ENCODE assay signal across 21 cellular contexts in genomic region chr1:245693116-245693515, GRCh38.
DNase-seq lines count a peak whose midpoint lies in the region; ATAC-seq and TF ChIP-seq lines count a peak whose summit lies in the region.
"Had no signal": no experiment of that assay in that cellular context is flagged by ENCODE, and none has a peak within 500 bp of the region (broad histone marks: within the 10 kb centered on the region; RNA-seq: fewer than 3 reads in every experiment).

No MANE protein-coding gene starts in this region.

- TF ChIP-seq CTCF in cardiac muscle cell (IDR thresholded peaks at IDR 0.05; ENCODE audit: low read depth, low read length), result no peak
- no peak for TF ChIP-seq CTCF in heart right ventricle (IDR thresholded peaks at IDR 0.05)
- no peak for TF ChIP-seq CTCF in coronary artery (IDR thresholded peaks at IDR 0.05)
- TF ChIP-seq CTCF in osteoblast (IDR thresholded peaks at IDR 0.05; ENCODE audit: extremely low read depth, low read depth, low read length), result no peak

- WGBS in heart right ventricle, 2 donors, result 95 to 99% methylated on average over 4 of the region's 4 CpGs

- no peak overlapping the region for H2AFZ ChIP-seq in osteoblast (ENCODE audit: low read length)
- H2AFZ ChIP-seq: GM23248 had no signal

- H4K20me1 ChIP-seq in osteoblast (ENCODE audit: insufficient read depth, low read length), result no peaks in the 10 kb centered on the region
- H4K20me1 ChIP-seq: BLaER1 had no signal

- H3K27me3 ChIP-seq in cardiac muscle cell, result no peaks in the 10 kb centered on the region
- H3K27me3 ChIP-seq in heart right ventricle, result peaks cover 0 to 9% (median 0%) of the 10 kb centered on the region in 7 donors
- H3K27me3 ChIP-seq in osteoblast (ENCODE audit: insufficient read depth, low read length), result no peaks in the 10 kb centered on the region
- H3K27me3 ChIP-seq: BLaER1 had no signal

- no peak for DNase-seq in cardiac muscle cell (ENCODE audit: low read depth in 1 of 2, low spot score in 1 of 2)
- DNase-seq in heart right ventricle, result no peak
- DNase-seq in coronary artery (ENCODE audit: low spot score), result peak; percentile 55
- peak; percentile 45 for DNase-seq in osteoblast (ENCODE audit: insufficient read length, low spot score, missing footprints)
- DNase-seq in HT-29 (ENCODE audit: low spot score), result no peak
- no peak for DNase-seq in cerebellar cortex (ENCODE audit: low spot score)
- DNase-seq: Caco-2; CD4-positive, CD25-positive, alpha-beta regulatory T cell; CD8-positive, alpha-beta T cell; DMS153; DMS79; EL; GDM1; GM23248; H9 had no signal

- ATAC-seq in heart right ventricle (no peak), HG03135 (IDR thresholded peaks at IDR 0.05; ENCODE audit: unreplicated experiment) (no peak)
- ATAC-seq: CD8-positive, alpha-beta T cell; GM12878; HCT116 had no signal

- intact Hi-C loops in heart right ventricle (cut with DNase I), result loop anchor here in 1 of 10 donors (10.0 kb wide), 1 partner anchor 538 kb away; the partner anchor contains the start of gene KIF26B

- no peak overlapping the region for H3K4me3 ChIP-seq in cardiac muscle cell
- H3K4me3 ChIP-seq in heart right ventricle, result no peak overlapping the region
- H3K4me3 ChIP-seq in coronary artery, result no peak overlapping the region
- H3K4me3 ChIP-seq in osteoblast (ENCODE audit: insufficient read depth, low read length), result no peak overlapping the region
- H3K4me3 ChIP-seq: BLaER1, GM12878, GM23248 had no signal

- H3K27ac ChIP-seq in cardiac muscle cell, result peak overlapping the region; percentile 12
- H3K27ac ChIP-seq in heart right ventricle, result no peak overlapping the region
- H3K27ac ChIP-seq in coronary artery, result no peak overlapping the region
- H3K27ac ChIP-seq in osteoblast (ENCODE audit: low read depth, low read length), result no peak overlapping the region
- H3K27ac ChIP-seq: 22Rv1, BLaER1, C4-2B, GM23248 had no signal

- H3K4me1 ChIP-seq in cardiac muscle cell (ENCODE audit: low read depth) (peaks cover 7% of the 10 kb centered on the region), heart right ventricle (no peaks in the 10 kb centered on the region), osteoblast (ENCODE audit: insufficient read depth, low read length) (no peaks in the 10 kb centered on the region)
- H3K4me1 ChIP-seq: Caco-2 had no signal

- H3K9me3 ChIP-seq in cardiac muscle cell (ENCODE audit: low read depth) (no peaks in the 10 kb centered on the region), heart right ventricle (peaks cover 0 to 6% (median 0%) of the 10 kb centered on the region in 11 donors), osteoblast (ENCODE audit: low read depth, low read length) (no peaks in the 10 kb centered on the region)
- H3K9me3 ChIP-seq: Caco-2 had no signal

- H3K4me2 ChIP-seq in osteoblast (ENCODE audit: insufficient read depth, low read length), result no peak overlapping the region
- H3K4me2 ChIP-seq: BLaER1 had no signal

- H3K79me2 ChIP-seq in osteoblast (ENCODE audit: insufficient read depth, low read length), result no peaks in the 10 kb centered on the region

- H3K36me3 ChIP-seq in cardiac muscle cell (peaks cover 24% of the 10 kb centered on the region), heart right ventricle (no peaks in the 10 kb centered on the region), osteoblast (ENCODE audit: insufficient read depth, low read length) (no peaks in the 10 kb centered on the region)
- H3K36me3 ChIP-seq: BLaER1 had no signal

Comparison
In these comparisons a context has a peak if more than half of its experiments do, and no peak if none do; other contexts are left out.
1. DNase-seq: peak in coronary artery (single experiment) and osteoblast (single experiment); none in cardiac muscle cell (0 of 2), heart right ventricle (0 of 2), HT-29 (single experiment) and cerebellar cortex (single experiment).